In genomic region chr6:170554086-170554887, GRCh38 we compare ENCODE assay signal across 8 cellular contexts. TPM values are rescaled to one million over a fixed set of nuclear protein-coding genes. Genes with fewer than 3 reads are reported as not detected.
DNase-seq lines count a peak whose midpoint lies in the region; ATAC-seq and TF ChIP-seq lines count a peak whose summit lies in the region.

TBP (plus strand) TSS chr6:170554369; CDS start chr6:170557030, 2,661 bp downstream.

- no peak for TF ChIP-seq EP300 in SK-N-SH (IDR thresholded peaks at IDR 0.05; ENCODE audit: borderline replicate concordance in 1 of 2, low read depth in 1 of 2, low read length in 1 of 2)
- peak; percentile 8 for TF ChIP-seq EP300 in suprapubic skin (IDR thresholded peaks at IDR 0.05)

- H4K20me1 ChIP-seq in SK-N-SH (ENCODE audit: insufficient read depth) = peaks cover 35% of the 10 kb centered on the region

- H3K36me3 ChIP-seq in SK-N-SH (replicated peaks in 1 of 2; ENCODE audit: control insufficient read depth in 1 of 2, insufficient read depth in 2 of 2, low read length in 1 of 2) = peaks cover 22 to 33% of the 10 kb centered on the region in 2 experiments
- no peaks in the 10 kb centered on the region for H3K36me3 ChIP-seq in suprapubic skin

- peak within 1 kb of the TSS; percentile 77 to 92 for H3K27ac ChIP-seq in SK-N-SH (ENCODE audit: low read depth in 2 of 2, low read length in 1 of 2)
- peak within 1 kb of the TSS; percentile 89 for H3K27ac ChIP-seq in suprapubic skin

- H3K4me3 ChIP-seq in SK-N-SH (ENCODE audit: low read depth in 2 of 2, low read length in 1 of 2) (peak within 1 kb of the TSS; percentile 89 to 100), suprapubic skin (peak within 1 kb of the TSS; percentile 99)

- peak; percentile 96 for ATAC-seq in HG02610 (IDR thresholded peaks at IDR 0.05; ENCODE audit: unreplicated experiment)

- peak within 1 kb of the TSS; percentile 89 for H2AFZ ChIP-seq in SK-N-SH (ENCODE audit: low read depth)

- CTCF ChIA-PET in GM10248 (lab: Yijun Ruan, JAX) = interaction anchor here (1.0 to 1.6 kb wide), 3 partner anchors 22 to 764 kb away, joined by 3 to 9 read pairs (median 4); no protein-coding TSS in a partner anchor
- CTCF ChIA-PET in SK-N-SH (lab: Yijun Ruan, JAX) = interaction anchor here (1.2 to 1.5 kb wide), 2 partner anchors 723 to 763 kb away, joined by 4 to 5 read pairs; no protein-coding TSS in a partner anchor

- H3K9ac ChIP-seq in SK-N-SH = peak within 1 kb of the TSS; percentile 90

- no peaks in the 10 kb centered on the region for H3K27me3 ChIP-seq in SK-N-SH (ENCODE audit: insufficient read depth)
- no peaks in the 10 kb centered on the region for H3K27me3 ChIP-seq in suprapubic skin

- DNase-seq in GM10248 (ENCODE audit: extremely low spot score) (peak; percentile 96), NCI-H1092 (lab: John Stamatoyannopoulos, UW) (peak; percentile 100), SK-N-SH (peak; percentile 91), globus pallidus (ENCODE audit: low spot score) (peak; percentile 99), nucleus accumbens (lab: John Stamatoyannopoulos, UW) (peak; percentile 70 to 99 (median 96)), suprapubic skin (ENCODE audit: low spot score in 2 of 2) (peak; percentile 98 to 99)
- DNase-seq in activated naive CD4-positive, alpha-beta T cell treated with anti-CD3 and anti-CD28 coated beads, Interleukin-2, amount 50 U/mL, for 16 hours = peak; percentile 96

- POLR2A ChIA-PET in GM10248 (lab: Yijun Ruan, JAX) (interaction anchor here (0.6 to 1.3 kb wide), 3 partner anchors 8 to 15 kb away, joined by 3 to 8 read pairs (median 3); no protein-coding TSS in a partner anchor), SK-N-SH (lab: Yijun Ruan, JAX) (interaction anchor here (0.6 to 1.3 kb wide), 5 partner anchors 8 to 804 kb away, joined by 3 to 10 read pairs (median 4); partner anchors contain the start of genes ERMARD and PDCD2)

- H3K4me1 ChIP-seq in SK-N-SH (ENCODE audit: control insufficient read depth in 1 of 2, insufficient read depth in 2 of 2, low read depth in 1 of 2, low read length in 1 of 2) (peaks cover 19 to 23% of the 10 kb centered on the region in 2 experiments; a peak in 3 of 4 replicates), suprapubic skin (peaks cover 54% of the 10 kb centered on the region)

- H3K4me2 ChIP-seq in SK-N-SH = peak within 1 kb of the TSS; percentile 91

- H3K9me3 ChIP-seq in SK-N-SH (no peaks in the 10 kb centered on the region), suprapubic skin (no peaks in the 10 kb centered on the region)

- H3K9me2 ChIP-seq in SK-N-SH = no peaks in the 10 kb centered on the region

- TF ChIP-seq RAD21 in SK-N-SH (IDR thresholded peaks at IDR 0.05; ENCODE audit: low read length) = no peak

- WGBS in SK-N-SH (ENCODE audit: low lambda C conversion rate) = 1% methylated on average over 16 of the region's 48 CpGs
- under 1% methylated on average over 42 of the region's 48 CpGs for WGBS in suprapubic skin

- H3F3A ChIP-seq in SK-N-SH (replicated peaks; ENCODE audit: insufficient read depth) = peaks cover 5% of the 10 kb centered on the region

- TF ChIP-seq POLR2A in suprapubic skin (IDR thresholded peaks at IDR 0.05) = peak in 1 of 2 donors; percentile 51

- peaks cover 90% of the 10 kb centered on the region for H3K79me2 ChIP-seq in SK-N-SH (ENCODE audit: insufficient read depth)

- TF ChIP-seq CTCF in GM10248 (IDR thresholded peaks at IDR 0.05; ENCODE audit: control extremely low read depth, extremely low read depth, low read depth, missing control alignments) (no peak), SK-N-SH (IDR thresholded peaks at IDR 0.05) (no peak), suprapubic skin (IDR thresholded peaks at IDR 0.05) (no peak)

TF ChIP-seq in SK-N-SH, 30 proteins besides CTCF, POLR2A, EP300 and RAD21:
- TF ChIP-seq MEF2A (IDR thresholded peaks at IDR 0.05; ENCODE audit: borderline replicate concordance, low read depth) (no peak), RCOR1 (IDR thresholded peaks at IDR 0.05; ENCODE audit: low read length) (peak; percentile 52; the same call in 1 of the 2 replicates), EZH2phosphoT487 (IDR thresholded peaks at IDR 0.05; ENCODE audit: borderline replicate concordance, low read depth) (no peak), TEAD4 (IDR thresholded peaks at IDR 0.05; ENCODE audit: borderline replicate concordance, insufficient read depth) (no peak), GABPA (IDR thresholded peaks at IDR 0.05; ENCODE audit: low read depth) (peak; percentile 98), CHD2 (IDR thresholded peaks at IDR 0.05; ENCODE audit: low read length, partially characterized antibody) (peak; percentile 95), FOXJ3 (CRISPR knock-in tag; IDR thresholded peaks at IDR 0.05) (peak; percentile 67; the same call in 1 of the 2 replicates), TAF1 (IDR thresholded peaks at IDR 0.05; ENCODE audit: borderline replicate concordance, low read depth, low read length) (peak; percentile 73), MXI1 (IDR thresholded peaks at IDR 0.05; ENCODE audit: low read depth, low read length) (peak; percentile 66), SIN3A (IDR thresholded peaks at IDR 0.05; ENCODE audit: borderline replicate concordance, low read depth, low read length) (0 out of 2 replicates have a peak, but pooled peaks have one; percentile 56), POLR2AphosphoS5 (IDR thresholded peaks at IDR 0.05; ENCODE audit: low read depth, low read length) (peak; percentile 76), USF2 (IDR thresholded peaks at IDR 0.05; ENCODE audit: borderline replicate concordance, low read depth, low read length) (no peak), YY1 (IDR thresholded peaks at IDR 0.05; ENCODE audit: low read depth) (peak; percentile 85), TCF12 (IDR thresholded peaks at IDR 0.05) (peak; percentile 40; the same call in 1 of the 2 replicates), RXRA (IDR thresholded peaks at IDR 0.05; ENCODE audit: borderline replicate concordance, low read depth) (peak; percentile 52; the same call in 1 of the 2 replicates), ELF1 (IDR thresholded peaks at IDR 0.05) (peak; percentile 99)
- TF ChIP-seq, protein P1, sequence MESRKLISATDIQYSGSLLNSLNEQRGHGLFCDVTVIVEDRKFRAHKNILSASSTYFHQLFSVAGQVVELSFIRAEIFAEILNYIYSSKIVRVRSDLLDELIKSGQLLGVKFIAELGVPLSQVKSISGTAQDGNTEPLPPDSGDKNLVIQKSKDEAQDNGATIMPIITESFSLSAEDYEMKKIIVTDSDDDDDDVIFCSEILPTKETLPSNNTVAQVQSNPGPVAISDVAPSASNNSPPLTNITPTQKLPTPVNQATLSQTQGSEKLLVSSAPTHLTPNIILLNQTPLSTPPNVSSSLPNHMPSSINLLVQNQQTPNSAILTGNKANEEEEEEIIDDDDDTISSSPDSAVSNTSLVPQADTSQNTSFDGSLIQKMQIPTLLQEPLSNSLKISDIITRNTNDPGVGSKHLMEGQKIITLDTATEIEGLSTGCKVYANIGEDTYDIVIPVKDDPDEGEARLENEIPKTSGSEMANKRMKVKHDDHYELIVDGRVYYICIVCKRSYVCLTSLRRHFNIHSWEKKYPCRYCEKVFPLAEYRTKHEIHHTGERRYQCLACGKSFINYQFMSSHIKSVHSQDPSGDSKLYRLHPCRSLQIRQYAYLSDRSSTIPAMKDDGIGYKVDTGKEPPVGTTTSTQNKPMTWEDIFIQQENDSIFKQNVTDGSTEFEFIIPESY (IDR thresholded peaks at IDR 0.05; ENCODE audit: borderline replicate concordance, low read depth) = peak; percentile 93
- TF ChIP-seq, protein P2, sequence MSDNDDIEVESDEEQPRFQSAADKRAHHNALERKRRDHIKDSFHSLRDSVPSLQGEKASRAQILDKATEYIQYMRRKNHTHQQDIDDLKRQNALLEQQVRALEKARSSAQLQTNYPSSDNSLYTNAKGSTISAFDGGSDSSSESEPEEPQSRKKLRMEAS (IDR thresholded peaks at IDR 0.05; ENCODE audit: low read depth) = peak; percentile 94
TF ChIP-seq in SK-N-SH: peak in this region for 14.

RNA-seq across cellular contexts. Expression of gene TBP, which starts in this region (rescaled TPM):
- 45.5 and 54.6 TPM in 2 replicates for polyA plus RNA-seq in SK-N-SH (2012; rRNA removed)
- polyA plus RNA-seq in SK-N-SH (2012; cell fraction: cytosol; rRNA removed) = 20.6 and 25.9 TPM in 2 replicates
- polyA plus RNA-seq in SK-N-SH (2012; cell fraction: nucleus; rRNA removed) = 30.0 and 57.8 TPM in 2 replicates
- 10 to 100 TPM; 13.3 to 33.7 (median 20.5) TPM for total RNA-seq in suprapubic skin

Comparison
In these comparisons a context has a peak if more than half of its experiments do, and no peak if none do; other contexts are left out.
1. Peak in every context shown above with its lines: DNase-seq, ATAC-seq, H3K4me3 ChIP-seq and H3K27ac ChIP-seq.